Comparison of ENCODE assay signal across 20 cellular contexts in genomic region chrX:67563469-67564448, GRCh38. TPM values are rescaled to one million over a fixed set of nuclear protein-coding genes. Genes with fewer than 3 reads are reported as not detected.
DNase-seq lines count a peak whose midpoint lies in the region; ATAC-seq and TF ChIP-seq lines count a peak whose summit lies in the region.
"Had no signal": no experiment of that assay in that cellular context is flagged by ENCODE, and none has a peak within 500 bp of the region (broad histone marks: within the 10 kb centered on the region; RNA-seq: fewer than 3 reads in every experiment).

No MANE protein-coding gene starts in this region.

- H3K9me3 Mint-ChIP-seq in endodermal cell, result peaks cover 39% of the 10 kb centered on the region
- peaks cover 5% of the 10 kb centered on the region for H3K9me3 Mint-ChIP-seq in stimulated activated effector memory CD8-positive, alpha-beta T cell treated with anti-CD3 and anti-CD28 coated beads, Interleukin-12 subunit alpha, Interleukin-12 subunit beta, amount 100 ng/mL, for 72 hours
- no peaks in the 10 kb centered on the region for H3K9me3 Mint-ChIP-seq in activated CD4-positive, alpha-beta T cell treated with anti-CD3 and anti-CD28 coated beads, Interleukin-2, amount 10 ng/mL, durations not matched to agents 7 days and 5 days
- no peaks in the 10 kb centered on the region for H3K9me3 Mint-ChIP-seq in activated CD8-positive, alpha-beta T cell treated with anti-CD3 and anti-CD28 coated beads, Interleukin-2, amount 10 ng/mL, durations not matched to agents 7 days and 5 days (ENCODE audit: insufficient read depth)
- H3K9me3 Mint-ChIP-seq: activated CD8-positive, alpha-beta T cell treated with anti-CD3 and anti-CD28 coated beads for 36 hours; activated T-helper 2 cell treated with anti-CD3 and anti-CD28 coated beads, Interferon-gamma antibody, Interleukin-2, Interleukin-4, amounts not matched to agents 10 μg/mL and 5 μg/mL and 100 μg/mL, durations not matched to agents 14 hours and 24 hours and 36 hours; CD14-positive monocyte; dendritic cell treated with granulocyte-macrophage colony-stimulating factor and Interleukin-4, amounts not matched to agents 40 ng/mL and 50 ng/mL, for 4 days; IgD-negative memory B cell had no signal

- no peak overlapping the region for H3K27ac ChIP-seq in endodermal cell (ENCODE audit: low read depth, low read length)
- H3K27ac ChIP-seq in thymus (ENCODE audit: low read depth), result peak overlapping the region; percentile 18
- H3K27ac ChIP-seq: esophagus squamous epithelium, SJSA1, spleen had no signal

- H3K27me3 ChIP-seq in endodermal cell (ENCODE audit: control insufficient read depth, insufficient read depth, low read length, poor library complexity, severe bottlenecking) (no peaks in the 10 kb centered on the region), thymus (ENCODE audit: control insufficient read depth, insufficient read depth) (no peaks in the 10 kb centered on the region)
- H3K27me3 ChIP-seq: esophagus squamous epithelium, SJSA1, spleen had no signal

- peak; percentile 30 for ATAC-seq in left lobe of liver
- no peak for ATAC-seq in stimulated activated effector memory CD8-positive, alpha-beta T cell treated with anti-CD3 and anti-CD28 coated beads, Interleukin-12 subunit alpha, Interleukin-12 subunit beta, amount 100 ng/mL, for 72 hours
- no peak for ATAC-seq in HG03025 (IDR thresholded peaks at IDR 0.05; ENCODE audit: low FRiP score, unreplicated experiment)
- ATAC-seq in activated CD8-positive, alpha-beta T cell treated with anti-CD3 and anti-CD28 coated beads, Interleukin-2, amount 10 ng/mL, durations not matched to agents 7 days and 5 days, result no peak
- ATAC-seq: activated CD8-positive, alpha-beta T cell treated with anti-CD3 and anti-CD28 coated beads for 36 hours had no signal

- H3K9me3 ChIP-seq in endodermal cell (ENCODE audit: control insufficient read depth, low read length), result no peaks in the 10 kb centered on the region
- no peaks in the 10 kb centered on the region for H3K9me3 ChIP-seq in thymus (ENCODE audit: control insufficient read depth)
- H3K9me3 ChIP-seq: esophagus squamous epithelium, SJSA1, spleen had no signal

- H3K4me1 ChIP-seq in endodermal cell (ENCODE audit: control insufficient read depth, insufficient read depth, low read length) (no peaks in the 10 kb centered on the region), thymus (ENCODE audit: control insufficient read depth, insufficient read depth, low read length) (no peaks in the 10 kb centered on the region)
- H3K4me1 ChIP-seq: esophagus squamous epithelium, SJSA1, spleen had no signal

- no peak overlapping the region for H3K4me3 Mint-ChIP-seq in endodermal cell
- no peak overlapping the region for H3K4me3 Mint-ChIP-seq in stimulated activated effector memory CD8-positive, alpha-beta T cell treated with anti-CD3 and anti-CD28 coated beads, Interleukin-12 subunit alpha, Interleukin-12 subunit beta, amount 100 ng/mL, for 72 hours
- H3K4me3 Mint-ChIP-seq in activated CD4-positive, alpha-beta T cell treated with anti-CD3 and anti-CD28 coated beads, Interleukin-2, amount 10 ng/mL, durations not matched to agents 7 days and 5 days, result no peak overlapping the region
- H3K4me3 Mint-ChIP-seq in activated CD8-positive, alpha-beta T cell treated with anti-CD3 and anti-CD28 coated beads, Interleukin-2, amount 10 ng/mL, durations not matched to agents 7 days and 5 days, result no peak overlapping the region
- H3K4me3 Mint-ChIP-seq: activated CD8-positive, alpha-beta T cell treated with anti-CD3 and anti-CD28 coated beads for 36 hours; CD14-positive monocyte; dendritic cell treated with granulocyte-macrophage colony-stimulating factor and Interleukin-4, amounts not matched to agents 40 ng/mL and 50 ng/mL, for 4 days; IgD-negative memory B cell had no signal

- no peaks in the 10 kb centered on the region for H3K27me3 Mint-ChIP-seq in endodermal cell (ENCODE audit: insufficient read depth)
- no peaks in the 10 kb centered on the region for H3K27me3 Mint-ChIP-seq in activated CD4-positive, alpha-beta T cell treated with anti-CD3 and anti-CD28 coated beads, Interleukin-2, amount 10 ng/mL, durations not matched to agents 7 days and 5 days
- no peaks in the 10 kb centered on the region for H3K27me3 Mint-ChIP-seq in activated CD8-positive, alpha-beta T cell treated with anti-CD3 and anti-CD28 coated beads, Interleukin-2, amount 10 ng/mL, durations not matched to agents 7 days and 5 days (ENCODE audit: low read depth)
- H3K27me3 Mint-ChIP-seq: activated CD8-positive, alpha-beta T cell treated with anti-CD3 and anti-CD28 coated beads for 36 hours; dendritic cell treated with granulocyte-macrophage colony-stimulating factor and Interleukin-4, amounts not matched to agents 40 ng/mL and 50 ng/mL, for 4 days had no signal

- POLR2A ChIA-PET in activated CD4-positive, alpha-beta T cell treated with anti-CD3 and anti-CD28 coated beads, Interleukin-2, amount 10 ng/mL, durations not matched to agents 7 days and 5 days (lab: Charles Lee), result no interaction called here
- POLR2A ChIA-PET in activated CD8-positive, alpha-beta T cell treated with anti-CD3 and anti-CD28 coated beads, Interleukin-2, amount 10 ng/mL, durations not matched to agents 7 days and 5 days (lab: Charles Lee), result no interaction called here

- H3K4me1 Mint-ChIP-seq in endodermal cell, result no peaks in the 10 kb centered on the region
- no peaks in the 10 kb centered on the region for H3K4me1 Mint-ChIP-seq in stimulated activated effector memory CD8-positive, alpha-beta T cell treated with anti-CD3 and anti-CD28 coated beads, Interleukin-12 subunit alpha, Interleukin-12 subunit beta, amount 100 ng/mL, for 72 hours
- no peaks in the 10 kb centered on the region for H3K4me1 Mint-ChIP-seq in activated CD4-positive, alpha-beta T cell treated with anti-CD3 and anti-CD28 coated beads, Interleukin-2, amount 10 ng/mL, durations not matched to agents 7 days and 5 days
- no peaks in the 10 kb centered on the region for H3K4me1 Mint-ChIP-seq in activated CD8-positive, alpha-beta T cell treated with anti-CD3 and anti-CD28 coated beads, Interleukin-2, amount 10 ng/mL, durations not matched to agents 7 days and 5 days (ENCODE audit: low read depth)
- H3K4me1 Mint-ChIP-seq: CD14-positive monocyte, IgD-negative memory B cell had no signal

- no peak overlapping the region for H3K9ac ChIP-seq in endodermal cell (ENCODE audit: extremely low read depth, low read length, poor library complexity, severe bottlenecking)

- H3K36me3 ChIP-seq in endodermal cell (ENCODE audit: control insufficient read depth, insufficient read depth, low read length) (no peaks in the 10 kb centered on the region), thymus (ENCODE audit: control insufficient read depth, insufficient read depth) (no peaks in the 10 kb centered on the region)
- H3K36me3 ChIP-seq: esophagus squamous epithelium, SJSA1, spleen had no signal

- CTCF ChIA-PET in activated CD4-positive, alpha-beta T cell treated with anti-CD3 and anti-CD28 coated beads, Interleukin-2, amount 10 ng/mL, durations not matched to agents 7 days and 5 days (lab: Charles Lee), result no interaction called here
- CTCF ChIA-PET in activated CD8-positive, alpha-beta T cell treated with anti-CD3 and anti-CD28 coated beads, Interleukin-2, amount 10 ng/mL, durations not matched to agents 7 days and 5 days (lab: Charles Lee), result no interaction called here

- H3K4me3 ChIP-seq in endodermal cell (ENCODE audit: low read length), result no peak overlapping the region
- no peak overlapping the region for H3K4me3 ChIP-seq in thymus (ENCODE audit: low read length)
- H3K4me3 ChIP-seq: esophagus squamous epithelium, lung, SJSA1, spleen had no signal

- no peak for TF ChIP-seq CTCF in endodermal cell (conservative IDR thresholded peaks at IDR 0.05)

- no peaks in the 10 kb centered on the region for H3K36me3 Mint-ChIP-seq in endodermal cell (ENCODE audit: low read depth)
- H3K36me3 Mint-ChIP-seq in stimulated activated effector memory CD8-positive, alpha-beta T cell treated with anti-CD3 and anti-CD28 coated beads, Interleukin-12 subunit alpha, Interleukin-12 subunit beta, amount 100 ng/mL, for 72 hours, result no peaks in the 10 kb centered on the region
- no peaks in the 10 kb centered on the region for H3K36me3 Mint-ChIP-seq in activated CD4-positive, alpha-beta T cell treated with anti-CD3 and anti-CD28 coated beads, Interleukin-2, amount 10 ng/mL, durations not matched to agents 7 days and 5 days (ENCODE audit: low read depth)
- no peaks in the 10 kb centered on the region for H3K36me3 Mint-ChIP-seq in activated CD8-positive, alpha-beta T cell treated with anti-CD3 and anti-CD28 coated beads, Interleukin-2, amount 10 ng/mL, durations not matched to agents 7 days and 5 days (ENCODE audit: low read depth)
- H3K36me3 Mint-ChIP-seq: CD14-positive monocyte, IgD-negative memory B cell had no signal

- peak; percentile 64 for DNase-seq in M059J (ENCODE audit: low read depth)
- DNase-seq in endodermal cell, result no peak
- no peak for DNase-seq in left lobe of liver (ENCODE audit: low spot score)
- no peak for DNase-seq in stimulated activated effector memory CD8-positive, alpha-beta T cell treated with anti-CD3 and anti-CD28 coated beads, Interleukin-12 subunit alpha, Interleukin-12 subunit beta, amount 100 ng/mL, for 72 hours (ENCODE audit: low spot score in 2 of 2)
- no peak for DNase-seq in activated CD4-positive, alpha-beta T cell treated with anti-CD3 and anti-CD28 coated beads, Interleukin-2, amount 10 ng/mL, durations not matched to agents 7 days and 5 days
- no peak for DNase-seq in activated CD8-positive, alpha-beta T cell treated with anti-CD3 and anti-CD28 coated beads, Interleukin-2, amount 10 ng/mL, durations not matched to agents 7 days and 5 days
- DNase-seq: activated CD8-positive, alpha-beta T cell treated with anti-CD3 and anti-CD28 coated beads for 36 hours; amygdala; EL; esophagus squamous epithelium; NCI-H1105; spleen had no signal

- peak overlapping the region; percentile 65 for H3K27ac Mint-ChIP-seq in endodermal cell
- no peak overlapping the region for H3K27ac Mint-ChIP-seq in stimulated activated effector memory CD8-positive, alpha-beta T cell treated with anti-CD3 and anti-CD28 coated beads, Interleukin-12 subunit alpha, Interleukin-12 subunit beta, amount 100 ng/mL, for 72 hours
- H3K27ac Mint-ChIP-seq in activated CD4-positive, alpha-beta T cell treated with anti-CD3 and anti-CD28 coated beads, Interleukin-2, amount 10 ng/mL, durations not matched to agents 7 days and 5 days, result no peak overlapping the region
- no peak overlapping the region for H3K27ac Mint-ChIP-seq in activated CD8-positive, alpha-beta T cell treated with anti-CD3 and anti-CD28 coated beads, Interleukin-2, amount 10 ng/mL, durations not matched to agents 7 days and 5 days
- H3K27ac Mint-ChIP-seq: activated CD8-positive, alpha-beta T cell treated with anti-CD3 and anti-CD28 coated beads for 36 hours; activated T-helper 2 cell treated with anti-CD3 and anti-CD28 coated beads, Interferon-gamma antibody, Interleukin-2, Interleukin-4, amounts not matched to agents 10 μg/mL and 5 μg/mL and 100 μg/mL, durations not matched to agents 14 hours and 24 hours and 36 hours; CD14-positive monocyte; dendritic cell treated with granulocyte-macrophage colony-stimulating factor and Interleukin-4, amounts not matched to agents 40 ng/mL and 50 ng/mL, for 4 days; IgD-negative memory B cell had no signal

- 91% methylated on average over 5 of the region's 7 CpGs; no CpG with 5 or more reads in 1 of the 2 experiments for WGBS in endodermal cell (ENCODE audit: insufficient coverage in 1 of 2, insufficient read length in 1 of 2), 2 experiments
- 82% methylated on average over 7 of the region's 7 CpGs for WGBS in thymus

RNA-seq across cellular contexts. Expression of gene AR, which starts 19.9 kb away (rescaled TPM):
- 2.7 and 4.2 TPM in 2 replicates for total RNA-seq in M059J (2014; rRNA removed; shearing (Covaris generic))
- total RNA-seq in endodermal cell, result 1 to 10 TPM; 1.5 to 2.2 TPM
- 3.4 TPM for polyA plus RNA-seq in endodermal cell (2013, experiment 1 of 2)
- 3.3 TPM for polyA plus RNA-seq in endodermal cell (2013, experiment 2 of 2)
- 74.4 TPM for total RNA-seq in left lobe of liver
- 1.7 TPM for polyA plus RNA-seq in thymus
- not detected for total RNA-seq in activated CD4-positive, alpha-beta T cell treated with anti-CD3 and anti-CD28 coated beads, Interleukin-2, amount 10 ng/mL, durations not matched to agents 7 days and 5 days
- total RNA-seq in activated CD8-positive, alpha-beta T cell treated with anti-CD3 and anti-CD28 coated beads, Interleukin-2, amount 10 ng/mL, durations not matched to agents 7 days and 5 days, result not detected
- total RNA-seq: activated CD8-positive, alpha-beta T cell treated with anti-CD3 and anti-CD28 coated beads for 36 hours had no signal
- polyA plus RNA-seq: CD14-positive monocyte had no signal

Comparison
In these comparisons a context has a peak if more than half of its experiments do, and no peak if none do; other contexts are left out.
1. RNA of gene AR, which starts 19.9 kb away (total RNA-seq): 74.4 TPM in left lobe of liver (single experiment); 2.7 to 4.2 TPM in M059J, 1.5 to 2.2 TPM in endodermal cell, not detected in activated CD4-positive, alpha-beta T cell treated with anti-CD3 and anti-CD28 coated beads, Interleukin-2, amount 10 ng/mL, durations not matched to agents 7 days and 5 days and not detected in activated CD8-positive, alpha-beta T cell treated with anti-CD3 and anti-CD28 coated beads, Interleukin-2, amount 10 ng/mL, durations not matched to agents 7 days and 5 days; every median in the first group is over 10 times any median in the second.